In the genomic region with DNA sequence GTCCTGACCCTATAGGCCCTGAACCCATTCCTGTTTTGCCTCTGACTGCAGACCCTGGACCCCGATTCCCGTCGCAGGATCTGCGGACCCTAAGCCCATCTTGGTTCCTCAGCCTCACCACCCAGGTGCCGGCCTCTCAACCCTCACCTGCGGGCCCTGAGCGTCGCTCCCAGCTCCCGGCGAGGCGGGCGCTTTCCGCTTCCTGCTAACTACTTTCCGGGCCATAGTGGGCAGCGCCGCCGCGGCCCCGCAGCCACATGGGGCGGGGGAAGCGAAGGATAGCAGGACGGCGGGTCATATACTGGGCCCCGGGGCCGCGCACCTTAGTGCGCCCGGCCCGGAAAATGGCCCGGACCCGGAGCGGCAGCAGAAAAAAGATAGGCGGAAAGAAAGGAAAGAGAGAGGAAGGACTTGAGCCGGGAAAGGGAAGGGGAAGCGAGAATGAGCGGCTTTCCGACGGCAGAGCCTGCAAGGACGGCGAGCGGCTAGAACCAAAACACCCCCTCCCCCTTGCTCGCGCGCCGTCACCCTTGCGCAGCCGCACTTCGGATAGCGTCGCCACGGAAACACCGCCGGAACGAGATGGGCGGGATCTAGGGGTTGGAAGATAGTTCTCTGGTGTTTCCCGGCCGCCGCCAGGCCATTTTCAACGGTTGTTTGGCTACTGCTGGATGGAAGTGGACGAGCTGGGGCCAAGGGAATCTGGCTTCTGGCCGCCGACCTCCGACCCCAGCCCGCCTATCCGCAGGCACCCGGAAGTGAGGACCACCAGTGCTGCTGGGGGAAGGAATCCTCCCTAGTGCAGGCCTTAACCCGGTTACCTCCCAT, we compare ENCODE assay signal across 8 cellular contexts. TPM values are rescaled to one million over a fixed set of nuclear protein-coding genes. Genes with fewer than 3 reads are reported as not detected.
DNase-seq lines count a peak whose midpoint lies in the region; ATAC-seq and FAIRE-seq lines count a peak whose summit lies in the region.

A gene (minus strand): TSS at position 492 of the 828 bp plus-strand sequence. CDS start 267 bp downstream, at position 225.

- peak; percentile 44 for FAIRE-seq in RCC 7860 (lab: Jason Lieb, UNC)

- peaks cover 51 to 79% (median 71%) of the 10 kb centered on the region in 3 donors for H3K27me3 Mint-ChIP-seq in naive B cell

- H3K4me1 Mint-ChIP-seq in naive B cell = peaks cover 44 to 55% (median 50%) of the 10 kb centered on the region in 3 donors
- H3K4me1 Mint-ChIP-seq in stimulated activated effector memory CD8-positive, alpha-beta T cell treated with anti-CD3 and anti-CD28 coated beads, Interleukin-12 subunit alpha, Interleukin-12 subunit beta, amount 100 ng/mL, for 72 hours = peaks cover 56% of the 10 kb centered on the region

- DNase-seq in DMS79 treated with DMSO at 0.1 percent for 48 hours (lab: John Stamatoyannopoulos, UW) (peak; percentile 93), KG1 (lab: John Stamatoyannopoulos, UW) (peak; percentile 82), RCC 7860 (ENCODE audit: low spot score) (peak; percentile 69), fibroblast of gingiva (ENCODE audit: low read depth) (peak; percentile 90), naive B cell (peak; percentile 67)
- peak; percentile 80 to 82 for DNase-seq in activated T-helper 1 cell treated with anti-CD3 and anti-CD28 coated beads, Interleukin-2, amount 50 U/mL, for 16 hours (ENCODE audit: low read depth in 1 of 2, low spot score in 1 of 2)
- DNase-seq in stimulated activated effector memory CD8-positive, alpha-beta T cell treated with anti-CD3 and anti-CD28 coated beads, Interleukin-12 subunit alpha, Interleukin-12 subunit beta, amount 100 ng/mL, for 72 hours (ENCODE audit: low spot score in 2 of 2) = peak; percentile 79 to 94

- peak; percentile 80 for ATAC-seq in GM21723 (IDR thresholded peaks at IDR 0.05; ENCODE audit: unreplicated experiment)
- ATAC-seq in naive B cell (ENCODE audit: low read depth in 2 of 2) = peak; percentile 42 to 51
- peak; percentile 93 for ATAC-seq in stimulated activated effector memory CD8-positive, alpha-beta T cell treated with anti-CD3 and anti-CD28 coated beads, Interleukin-12 subunit alpha, Interleukin-12 subunit beta, amount 100 ng/mL, for 72 hours

- peak within 1 kb of the TSS in 5 of 6 donors; percentile 10 to 73 (median 49) for H3K27ac Mint-ChIP-seq in naive B cell
- H3K27ac Mint-ChIP-seq in stimulated activated effector memory CD8-positive, alpha-beta T cell treated with anti-CD3 and anti-CD28 coated beads, Interleukin-12 subunit alpha, Interleukin-12 subunit beta, amount 100 ng/mL, for 72 hours = peak within 1 kb of the TSS; percentile 96

- H3K36me3 Mint-ChIP-seq in naive B cell = no peaks in the 10 kb centered on the region
- peaks cover 40% of the 10 kb centered on the region for H3K36me3 Mint-ChIP-seq in stimulated activated effector memory CD8-positive, alpha-beta T cell treated with anti-CD3 and anti-CD28 coated beads, Interleukin-12 subunit alpha, Interleukin-12 subunit beta, amount 100 ng/mL, for 72 hours

- H3K4me3 Mint-ChIP-seq in naive B cell = peak within 1 kb of the TSS; percentile 78 to 93 (median 90)
- peak within 1 kb of the TSS; percentile 91 for H3K4me3 Mint-ChIP-seq in stimulated activated effector memory CD8-positive, alpha-beta T cell treated with anti-CD3 and anti-CD28 coated beads, Interleukin-12 subunit alpha, Interleukin-12 subunit beta, amount 100 ng/mL, for 72 hours

- peaks cover 0 to 10% (median 0%) of the 10 kb centered on the region in 7 donors for H3K9me3 Mint-ChIP-seq in naive B cell
- H3K9me3 Mint-ChIP-seq in stimulated activated effector memory CD8-positive, alpha-beta T cell treated with anti-CD3 and anti-CD28 coated beads, Interleukin-12 subunit alpha, Interleukin-12 subunit beta, amount 100 ng/mL, for 72 hours = no peaks in the 10 kb centered on the region

RNA-seq across cellular contexts. Expression of the gene that starts here (rescaled TPM):
- 1 to 10 TPM in 2 of 6 donors, under 1 TPM in 3, not detected in 1; 0.39 to 1.1 (median 0.93) TPM for polyA plus RNA-seq in naive B cell (ENCODE audit: low read depth in 6 of 6)

Comparison
In these comparisons a context has a peak if more than half of its experiments do, and no peak if none do; other contexts are left out.
1. Peak in every context shown above with its lines: DNase-seq and ATAC-seq.